Comparison of ENCODE assay signal across 8 cellular contexts in genomic region chr3:60555704-60556340, GRCh38.
DNase-seq lines count a peak whose midpoint lies in the region; ATAC-seq lines count a peak whose summit lies in the region.

No MANE protein-coding gene starts in this region.

- H3K4me3 ChIP-seq in skeletal muscle cell (ENCODE audit: low read depth, low read length), result no peak overlapping the region

- DNase-seq in activated CD4-positive, CD25-positive, alpha-beta regulatory T cell (lab: John Stamatoyannopoulos, UW), result no peak
- DNase-seq in RKO (ENCODE audit: low spot score), result peak; percentile 27
- DNase-seq in skeletal muscle cell (ENCODE audit: low read depth), result peak; percentile 27
- DNase-seq in KBM-7, result no peak
- DNase-seq in DMS153 treated with DMSO at 0.1 percent for 48 hours (lab: John Stamatoyannopoulos, UW; ENCODE audit: unreplicated experiment), result no peak
- no peak for DNase-seq in SK-N-DZ (ENCODE audit: low spot score)

- in situ Hi-C loops in KBM-7 (cut with MboI; ENCODE audit: low pct_unique_long_range_greater_than_20kb, low sequenced_read_pairs), result no loop called here

- peak; percentile 45 to 60 for ATAC-seq in activated CD4-positive, CD25-positive, alpha-beta regulatory T cell treated with anti-CD3 and anti-CD28 coated beads, Interleukin-2, amount 50 U/mL, for 24 hours
- ATAC-seq in HG02884 (IDR thresholded peaks at IDR 0.05; ENCODE audit: unreplicated experiment), result peak; percentile 91

Comparison
In these comparisons a context has a peak if more than half of its experiments do, and no peak if none do; other contexts are left out.
1. DNase-seq: peak in RKO (single experiment) and skeletal muscle cell (single experiment); none in activated CD4-positive, CD25-positive, alpha-beta regulatory T cell (0 of 4), KBM-7 (single experiment), DMS153 treated with DMSO at 0.1 percent for 48 hours (single experiment) and SK-N-DZ (single experiment).